ENCODE assay signal across 8 cellular contexts in the genomic region with DNA sequence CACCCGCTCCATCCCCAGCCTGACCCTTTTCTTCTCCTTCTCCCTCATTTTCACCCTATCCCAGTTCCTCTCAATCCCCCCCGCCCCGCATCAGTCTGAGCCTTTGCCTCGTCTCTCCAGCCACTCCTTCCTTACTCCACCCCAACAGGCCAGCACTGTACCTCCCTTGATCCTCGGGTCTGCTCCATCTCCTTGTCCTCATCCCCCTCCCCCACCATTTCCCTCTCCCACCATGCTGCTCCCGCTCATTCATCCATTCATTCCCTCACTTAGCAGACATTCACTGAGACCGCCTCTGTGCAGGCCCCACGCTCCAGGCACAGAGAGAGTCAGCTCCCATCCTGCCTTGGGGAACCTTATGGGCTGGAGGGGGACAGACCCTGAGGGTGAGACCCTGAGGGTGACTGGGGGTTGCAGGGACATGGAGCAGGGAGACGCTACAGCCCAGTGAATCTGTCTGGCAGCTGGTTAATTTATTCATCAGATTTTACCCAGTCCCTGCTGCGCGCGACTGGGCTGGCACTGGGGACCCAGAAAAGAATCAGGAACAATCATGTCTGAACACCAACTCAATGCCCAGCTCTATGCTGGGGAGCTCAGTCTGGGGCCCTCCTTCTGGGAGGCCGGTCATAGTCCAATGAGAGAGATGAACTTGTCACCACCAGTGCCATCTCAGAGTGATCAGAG. TPM values are rescaled to one million over a fixed set of nuclear protein-coding genes. Genes with fewer than 3 reads are reported as not detected.
A peak's percentile ranks its signal among the peaks of the same experiment; 100 is the strongest.
DNase-seq lines count a peak whose midpoint lies in the region; ATAC-seq, FAIRE-seq and TF ChIP-seq lines count a peak whose summit lies in the region.

No MANE protein-coding gene starts in this region.

- H3K4me3 ChIP-seq in heart right ventricle: peak overlapping the region; percentile 61 to 98 (median 85)
- peak overlapping the region; percentile 61 for H3K4me3 ChIP-seq in astrocyte (ENCODE audit: insufficient read depth, low read depth, low read length)
- peak overlapping the region; percentile 83 for H3K4me3 ChIP-seq in urinary bladder (ENCODE audit: low read depth, low read length)

- H3K4me1 ChIP-seq in heart right ventricle (peaks cover 0 to 18% (median 7%) of the 10 kb centered on the region in 9 donors), astrocyte (ENCODE audit: insufficient read depth, low read length) (peaks cover 13% of the 10 kb centered on the region), urinary bladder (ENCODE audit: insufficient read depth) (no peaks in the 10 kb centered on the region)

- DNase-seq in heart right ventricle (no peak), left cardiac atrium (no peak), astrocyte (ENCODE audit: low read depth) (no peak), medulla oblongata (ENCODE audit: extremely low spot score) (peak; percentile 24), cerebellar cortex (ENCODE audit: low spot score) (no peak), posterior vena cava (ENCODE audit: low spot score) (no peak), NCI-H1930 (lab: John Stamatoyannopoulos, UW) (no peak)

- H3K9me3 Mint-ChIP-seq in astrocyte (ENCODE audit: unreplicated experiment): peaks cover 4% of the 10 kb centered on the region

- peaks cover 5% of the 10 kb centered on the region for H3K79me2 ChIP-seq in astrocyte (ENCODE audit: insufficient read depth, low read length)

- H3K9me3 ChIP-seq in heart right ventricle (no peaks in the 10 kb centered on the region), astrocyte (ENCODE audit: insufficient read depth, low read depth, low read length) (no peaks in the 10 kb centered on the region)

- peak overlapping the region; percentile 76 for H3K9ac ChIP-seq in astrocyte (ENCODE audit: low read length)

- FAIRE-seq in astrocyte (lab: Jason Lieb, UNC): no peak

- H3K4me2 ChIP-seq in astrocyte (ENCODE audit: low read length): peak overlapping the region; percentile 93

- ATAC-seq in heart right ventricle (no peak), left cardiac atrium (no peak)

- H3K27ac ChIP-seq in heart right ventricle: peak overlapping the region in 1 of 10 donors; percentile 54
- H3K27ac ChIP-seq in astrocyte (ENCODE audit: low read depth, low read length): no peak overlapping the region
- no peak overlapping the region for H3K27ac ChIP-seq in urinary bladder (ENCODE audit: low read depth)

- peaks cover 23% of the 10 kb centered on the region for H3K27me3 Mint-ChIP-seq in astrocyte (ENCODE audit: low read depth, unreplicated experiment)

- H3K27me3 ChIP-seq in heart right ventricle (no peaks in the 10 kb centered on the region), astrocyte (ENCODE audit: insufficient read depth, low read length) (no peaks in the 10 kb centered on the region)

- peaks cover 7% of the 10 kb centered on the region for H3K4me1 Mint-ChIP-seq in astrocyte (ENCODE audit: low read depth, unreplicated experiment)

- peaks cover 9% of the 10 kb centered on the region for H4K20me1 ChIP-seq in astrocyte (ENCODE audit: insufficient read depth, low read length)

- H2AFZ ChIP-seq in astrocyte (ENCODE audit: low read depth, low read length): no peak overlapping the region

- H3K36me3 ChIP-seq in heart right ventricle (peaks cover 0 to 38% (median 0%) of the 10 kb centered on the region in 9 donors), astrocyte (ENCODE audit: insufficient read depth, low read length) (no peaks in the 10 kb centered on the region), urinary bladder (ENCODE audit: insufficient read depth) (no peaks in the 10 kb centered on the region)

- WGBS in heart right ventricle, 2 donors: 58 to 61% methylated on average over 12 to 13 of the region's 13 CpGs
- 45% methylated on average over 13 of the region's 13 CpGs for WGBS in urinary bladder

- no peak for TF ChIP-seq CTCF in heart right ventricle (IDR thresholded peaks at IDR 0.05)
- no peak for TF ChIP-seq CTCF in astrocyte (IDR thresholded peaks at IDR 0.05; ENCODE audit: insufficient read depth, low read depth, low read length)

- peak overlapping the region; percentile 19 for H3K27ac Mint-ChIP-seq in astrocyte (ENCODE audit: unreplicated experiment)

- H3K36me3 Mint-ChIP-seq in astrocyte (ENCODE audit: low read depth, unreplicated experiment): peaks cover 3% of the 10 kb centered on the region

- intact Hi-C loops in heart right ventricle (cut with DNase I): loop anchor here in 2 of 10 donors (10.0 kb wide), 1 partner anchor 159 kb away; the partner anchor contains the start of gene LRFN3 (in 2 of the 2)
- intact Hi-C loops in left cardiac atrium (cut with DNase I): loop anchor here in 1 of 2 donors (10.0 kb wide), 1 partner anchor 159 kb away; the partner anchor contains the start of gene LRFN3
- intact Hi-C loops in posterior vena cava (cut with DNase I): no loop called here

- H3K4me3 Mint-ChIP-seq in astrocyte (ENCODE audit: unreplicated experiment): peak overlapping the region; percentile 79

RNA-seq across cellular contexts. Expression of gene ARHGAP33, which starts 0.9 kb away (rescaled TPM):
- total RNA-seq in heart right ventricle (1 to 10 TPM; 1.3 to 9.5 (median 5.6) TPM), left cardiac atrium (1 to 10 TPM; 2.4 to 2.7 TPM), astrocyte (5.5 and 6.8 TPM in 2 replicates), urinary bladder (17.4 TPM), posterior vena cava (1 to 10 TPM; 6.2 to 9.6 TPM)
- polyA plus RNA-seq in heart right ventricle (10 to 100 TPM in 1 of 2 donors, 1 to 10 TPM in 1; 2.2 to 10.1 TPM), urinary bladder (10.2 TPM)

RNA-seq across cellular contexts. Expression of gene PROSER3, which starts 18.3 kb away (rescaled TPM):
- total RNA-seq in heart right ventricle (10 to 100 TPM in 5 of 10 donors, 1 to 10 TPM in 5; 7.0 to 14.7 (median 9.7) TPM), left cardiac atrium (1 to 10 TPM; 6.8 to 8.4 TPM), astrocyte (32.9 and 35.6 TPM in 2 replicates), urinary bladder (6.8 TPM), posterior vena cava (10 to 100 TPM; 18.4 to 19.3 TPM)
- polyA plus RNA-seq in heart right ventricle (1 to 10 TPM; 5.5 to 9.7 TPM), urinary bladder (12.2 TPM)

RNA-seq across cellular contexts. Expression of gene HSPB6, which starts 19.4 kb away (rescaled TPM):
- total RNA-seq in heart right ventricle (1,000 to 10,000 TPM in 5 of 10 donors, 100 to 1,000 TPM in 5; 448 to 1,269 (median 1,031) TPM), left cardiac atrium (100 to 1,000 TPM; 210 to 251 TPM), astrocyte (1.2 and 1.9 TPM in 2 replicates), urinary bladder (25.4 TPM), posterior vena cava (100 to 1,000 TPM; 290 to 412 TPM)
- polyA plus RNA-seq in heart right ventricle (100 to 1,000 TPM; 387 to 822 TPM), urinary bladder (657 TPM)

RNA-seq across cellular contexts. Expression of gene LIN37, which starts 27.9 kb away (rescaled TPM):
- total RNA-seq in heart right ventricle (1 to 10 TPM; 4.0 to 9.3 (median 4.8) TPM), left cardiac atrium (1 to 10 TPM; 7.5 to 8.1 TPM), astrocyte (12.7 and 15.6 TPM in 2 replicates), urinary bladder (5.4 TPM), posterior vena cava (1 to 10 TPM; 8.3 to 9.4 TPM)
- polyA plus RNA-seq in heart right ventricle (10 to 100 TPM; 25.2 to 29.4 TPM), urinary bladder (18.8 TPM)

RNA-seq across cellular contexts. Expression of gene PSENEN, which starts 30.8 kb away (rescaled TPM):
- total RNA-seq in heart right ventricle (10 to 100 TPM; 34.8 to 70.7 (median 44.9) TPM), left cardiac atrium (10 to 100 TPM; 41.7 to 46.6 TPM), astrocyte (97.5 and 100 TPM in 2 replicates), urinary bladder (13.7 TPM), posterior vena cava (10 to 100 TPM; 33.6 to 37.3 TPM)
- polyA plus RNA-seq in heart right ventricle (100 to 1,000 TPM in 1 of 2 donors, 10 to 100 TPM in 1; 69.3 to 149 TPM), urinary bladder (49.2 TPM)
